14 cellular contexts compared by ENCODE assay signal in the genomic region with DNA sequence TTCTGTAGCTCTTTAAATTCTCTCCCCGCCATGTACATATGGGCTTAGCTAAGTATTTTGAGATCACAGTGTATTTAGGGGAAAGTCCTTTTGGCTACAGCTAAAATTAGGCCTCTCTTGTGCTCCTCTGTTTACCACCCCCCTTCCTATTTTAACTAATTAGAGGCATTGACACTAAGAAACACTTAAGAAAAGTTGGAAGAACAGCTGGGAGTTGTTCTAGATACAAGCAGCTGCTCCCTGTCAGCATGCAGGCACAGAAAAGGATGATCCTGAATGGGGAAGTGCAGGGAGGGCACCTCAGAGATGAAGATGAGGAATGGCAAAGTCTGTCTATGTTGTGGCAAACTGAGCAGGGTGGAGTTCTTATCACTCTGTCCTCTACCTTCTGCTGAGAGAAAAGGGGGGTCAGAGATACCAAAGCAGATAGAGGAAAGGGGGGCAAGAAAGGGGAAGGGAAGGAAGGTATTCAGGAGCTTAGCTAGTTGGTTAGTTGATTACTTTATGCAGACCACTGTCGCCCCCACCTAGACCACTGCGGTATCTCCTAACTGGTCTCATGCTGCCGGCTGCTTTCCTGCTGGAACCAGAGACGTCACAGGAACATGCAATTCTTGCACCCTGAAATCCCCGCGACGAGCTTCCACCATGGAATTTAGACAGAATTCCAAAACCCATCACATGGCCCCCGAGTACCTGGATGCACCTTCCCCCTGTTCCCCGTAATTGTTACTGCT.
DNase-seq lines count a peak whose midpoint lies in the region; ATAC-seq and TF ChIP-seq lines count a peak whose summit lies in the region.
"Had no signal": no experiment of that assay in that cellular context is flagged by ENCODE, and none has a peak within 500 bp of the region (broad histone marks: within the 10 kb centered on the region; RNA-seq: fewer than 3 reads in every experiment).

No MANE protein-coding gene starts in this region.

- intact Hi-C loops in colonic mucosa (cut with DNase I) = no loop called here

- H3K9ac ChIP-seq in colonic mucosa (ENCODE audit: low read depth in 2 of 2, low read length in 2 of 2) (peak overlapping the region in 1 of 2 donors; percentile 23), muscle layer of colon (ENCODE audit: low read length) (no peak overlapping the region), stomach smooth muscle (ENCODE audit: low read length in 2 of 2) (peak overlapping the region; percentile 58 to 68)
- H3K9ac ChIP-seq: KMS-11 had no signal

- no peak for DNase-seq in Peyer's patch
- no peak for DNase-seq in colonic mucosa
- DNase-seq in COR-L47 (lab: John Stamatoyannopoulos, UW) = no peak
- DNase-seq in stimulated activated CD8-positive, alpha-beta memory T cell treated with anti-CD3 and anti-CD28 coated beads, Interleukin-4, amount 100 ng/mL, for 48 hours = no peak
- no peak for DNase-seq in omental fat pad (ENCODE audit: low spot score)
- DNase-seq: activated naive CD4-positive, alpha-beta T cell; effector memory CD8-positive, alpha-beta T cell; naive thymus-derived CD8-positive, alpha-beta T cell; OCI-M1; SW 1271 had no signal

- no peak for ATAC-seq in omental fat pad (ENCODE audit: low FRiP score)
- ATAC-seq: effector memory CD8-positive, alpha-beta T cell; naive thymus-derived CD8-positive, alpha-beta T cell had no signal

- peak overlapping the region in 3 of 4 donors; percentile 29 to 82 (median 53) for H3K27ac ChIP-seq in Peyer's patch
- peak overlapping the region; percentile 49 for H3K27ac ChIP-seq in colonic mucosa
- H3K27ac ChIP-seq in muscle layer of colon (ENCODE audit: low read depth, low read length) = peak overlapping the region; percentile 93
- H3K27ac ChIP-seq in stomach smooth muscle (ENCODE audit: low read length) = peak overlapping the region; percentile 96
- H3K27ac ChIP-seq: C4-2B, KMS-11 had no signal

- no peaks in the 10 kb centered on the region for H3K9me3 ChIP-seq in Peyer's patch
- no peaks in the 10 kb centered on the region for H3K9me3 ChIP-seq in colonic mucosa
- H3K9me3 ChIP-seq in muscle layer of colon (ENCODE audit: low read length) = no peaks in the 10 kb centered on the region
- no peaks in the 10 kb centered on the region for H3K9me3 ChIP-seq in stomach smooth muscle (ENCODE audit: control insufficient read depth in 2 of 2, low read length in 2 of 2)

- TF ChIP-seq CTCF in Peyer's patch (IDR thresholded peaks at IDR 0.05) (no peak), colonic mucosa (IDR thresholded peaks at IDR 0.05) (no peak), omental fat pad (IDR thresholded peaks at IDR 0.05) (no peak)

- H3K4me1 ChIP-seq in Peyer's patch (peaks cover 0 to 26% (median 0%) of the 10 kb centered on the region in 4 donors), colonic mucosa (no peaks in the 10 kb centered on the region), muscle layer of colon (ENCODE audit: insufficient read depth, low read length) (peaks cover 40% of the 10 kb centered on the region), stomach smooth muscle (ENCODE audit: control insufficient read depth, insufficient read depth, low read length) (peaks cover 38% of the 10 kb centered on the region)

- H3K36me3 ChIP-seq in Peyer's patch = peaks cover 0 to 4% (median 0%) of the 10 kb centered on the region in 3 donors
- H3K36me3 ChIP-seq in colonic mucosa = no peaks in the 10 kb centered on the region
- H3K36me3 ChIP-seq in muscle layer of colon (ENCODE audit: insufficient read depth, low read length) = no peaks in the 10 kb centered on the region
- H3K36me3 ChIP-seq in stomach smooth muscle (ENCODE audit: control insufficient read depth in 2 of 2, insufficient read depth in 2 of 2, low read length in 2 of 2) = no peaks in the 10 kb centered on the region

- H3K27me3 ChIP-seq in Peyer's patch (no peaks in the 10 kb centered on the region), colonic mucosa (no peaks in the 10 kb centered on the region), muscle layer of colon (ENCODE audit: control insufficient read depth in 1 of 2, insufficient read depth in 2 of 2, low read length in 2 of 2) (no peaks in the 10 kb centered on the region), stomach smooth muscle (ENCODE audit: control insufficient read depth in 1 of 2, insufficient read depth in 2 of 2, low read length in 2 of 2) (no peaks in the 10 kb centered on the region)

- H3K4me3 ChIP-seq in Peyer's patch (no peak overlapping the region), colonic mucosa (no peak overlapping the region), muscle layer of colon (ENCODE audit: low read depth in 1 of 2, low read length in 2 of 2) (no peak overlapping the region), stomach smooth muscle (ENCODE audit: low read length in 2 of 2) (no peak overlapping the region)

- TF ChIP-seq POLR2A in Peyer's patch (IDR thresholded peaks at IDR 0.05) = no peak
